8 cellular contexts compared by ENCODE assay signal in genomic region chr5:174045470-174046025, GRCh38. TPM values are rescaled to one million over a fixed set of nuclear protein-coding genes. Genes with fewer than 3 reads are reported as not detected.
DNase-seq lines count a peak whose midpoint lies in the region; ATAC-seq and TF ChIP-seq lines count a peak whose summit lies in the region.

TSS of gene NSG2 (plus strand) at chr5:174045706. CDS start at chr5:174046756, 1,050 bp downstream.

- CTCF ChIA-PET in activated naive CD4-positive, alpha-beta T cell treated with anti-CD3 and anti-CD28 coated beads, Interleukin-2, amount 10 ng/mL, durations not matched to agents 7 days and 5 days (lab: Charles Lee), result interaction anchor here (1.1 to 2.6 kb wide), 2 partner anchors 12 to 266 kb away, joined by 7 to 11 read pairs; no protein-coding TSS in a partner anchor
- CTCF ChIA-PET in CD4-positive, alpha-beta T cell (lab: Charles Lee), result interaction anchor here (1.3 kb wide), 1 partner anchor 472 kb away, joined by 3 read pairs; no protein-coding TSS in a partner anchor

- peak; percentile 74 for DNase-seq in DMS 273 treated with DMSO at 0.1 percent for 48 hours (lab: John Stamatoyannopoulos, UW)
- DNase-seq in NCI-H524 (lab: John Stamatoyannopoulos, UW), result peak; percentile 81 to 89
- peak; percentile 65 for DNase-seq in activated naive CD4-positive, alpha-beta T cell treated with anti-CD3 and anti-CD28 coated beads, Interleukin-2, amount 10 ng/mL, durations not matched to agents 7 days and 5 days
- peak; percentile 91 for DNase-seq in glutamatergic neuron
- peak; percentile 93 for DNase-seq in pons (ENCODE audit: low spot score)
- DNase-seq in CD4-positive, alpha-beta T cell, result no peak

- H3K27ac ChIP-seq in CD4-positive, alpha-beta T cell (ENCODE audit: low read depth, low read length), result no peak within 1 kb of the TSS

- H3K36me3 Mint-ChIP-seq in activated naive CD4-positive, alpha-beta T cell treated with anti-CD3 and anti-CD28 coated beads, Interleukin-2, amount 10 ng/mL, durations not matched to agents 7 days and 5 days, result no peaks in the 10 kb centered on the region
- H3K36me3 Mint-ChIP-seq in glutamatergic neuron (ENCODE audit: unreplicated experiment), result peaks cover 8% of the 10 kb centered on the region
- no peaks in the 10 kb centered on the region for H3K36me3 Mint-ChIP-seq in CD4-positive, alpha-beta T cell (ENCODE audit: low read depth)

- H3K27ac Mint-ChIP-seq in activated naive CD4-positive, alpha-beta T cell treated with anti-CD3 and anti-CD28 coated beads, Interleukin-2, amount 10 ng/mL, durations not matched to agents 7 days and 5 days, result no peak within 1 kb of the TSS
- peak within 1 kb of the TSS; percentile 99 for H3K27ac Mint-ChIP-seq in glutamatergic neuron (ENCODE audit: unreplicated experiment)
- H3K27ac Mint-ChIP-seq in CD4-positive, alpha-beta T cell, result no peak within 1 kb of the TSS

- intact Hi-C loops in CD4-positive, alpha-beta T cell (cut with DNase I, micrococcal nuclease), result no loop called here

- ATAC-seq in GM19463 (IDR thresholded peaks at IDR 0.05; ENCODE audit: unreplicated experiment) (peak; percentile 97), HG03521 (IDR thresholded peaks at IDR 0.05; ENCODE audit: unreplicated experiment) (peak; percentile 96)
- no peak for ATAC-seq in CD4-positive, alpha-beta T cell (ENCODE audit: poor library complexity)

- H3K27me3 ChIP-seq in CD4-positive, alpha-beta T cell (ENCODE audit: control insufficient read depth, insufficient read depth, low read length), result no peaks in the 10 kb centered on the region

- no peaks in the 10 kb centered on the region for H3K9me3 Mint-ChIP-seq in activated naive CD4-positive, alpha-beta T cell treated with anti-CD3 and anti-CD28 coated beads, Interleukin-2, amount 10 ng/mL, durations not matched to agents 7 days and 5 days
- H3K9me3 Mint-ChIP-seq in glutamatergic neuron (ENCODE audit: unreplicated experiment), result peaks cover 16% of the 10 kb centered on the region
- H3K9me3 Mint-ChIP-seq in CD4-positive, alpha-beta T cell, result no peaks in the 10 kb centered on the region

- H3K4me1 Mint-ChIP-seq in activated naive CD4-positive, alpha-beta T cell treated with anti-CD3 and anti-CD28 coated beads, Interleukin-2, amount 10 ng/mL, durations not matched to agents 7 days and 5 days, result no peaks in the 10 kb centered on the region
- peaks cover 31% of the 10 kb centered on the region for H3K4me1 Mint-ChIP-seq in glutamatergic neuron (ENCODE audit: low read depth, unreplicated experiment)
- no peaks in the 10 kb centered on the region for H3K4me1 Mint-ChIP-seq in CD4-positive, alpha-beta T cell (ENCODE audit: low read depth)

- peaks cover 3% of the 10 kb centered on the region for H3K27me3 Mint-ChIP-seq in activated naive CD4-positive, alpha-beta T cell treated with anti-CD3 and anti-CD28 coated beads, Interleukin-2, amount 10 ng/mL, durations not matched to agents 7 days and 5 days
- H3K27me3 Mint-ChIP-seq in glutamatergic neuron (ENCODE audit: unreplicated experiment), result peaks cover 11% of the 10 kb centered on the region
- peaks cover 54% of the 10 kb centered on the region for H3K27me3 Mint-ChIP-seq in CD4-positive, alpha-beta T cell

- POLR2A ChIA-PET in CD4-positive, alpha-beta T cell (lab: Charles Lee), result no interaction called here

- no peaks in the 10 kb centered on the region for H3K9me3 ChIP-seq in CD4-positive, alpha-beta T cell (ENCODE audit: control insufficient read depth, low read length)

- H3K4me3 Mint-ChIP-seq in activated naive CD4-positive, alpha-beta T cell treated with anti-CD3 and anti-CD28 coated beads, Interleukin-2, amount 10 ng/mL, durations not matched to agents 7 days and 5 days, result no peak within 1 kb of the TSS
- peak within 1 kb of the TSS; percentile 87 for H3K4me3 Mint-ChIP-seq in glutamatergic neuron (ENCODE audit: unreplicated experiment)
- H3K4me3 Mint-ChIP-seq in CD4-positive, alpha-beta T cell, result no peak within 1 kb of the TSS

- peak; percentile 30 for TF ChIP-seq CTCF in glutamatergic neuron (IDR thresholded peaks at IDR 0.05; ENCODE audit: partially characterized antibody, unreplicated experiment)
- no peak for TF ChIP-seq CTCF in CD4-positive, alpha-beta T cell (IDR thresholded peaks at IDR 0.05)

RNA-seq across cellular contexts. Expression of gene NSG2, which starts in this region (rescaled TPM):
- total RNA-seq in glutamatergic neuron (ENCODE audit: unreplicated experiment), result 233 TPM
- total RNA-seq in CD4-positive, alpha-beta T cell, result not detected

Comparison
In these comparisons a context has a peak if more than half of its experiments do, and no peak if none do; other contexts are left out.
1. RNA of gene NSG2 (total RNA-seq): 233 TPM in glutamatergic neuron (single experiment); not detected in CD4-positive, alpha-beta T cell; every median in the first group is over 100 times any median in the second.
2. DNase-seq: peak in DMS 273 treated with DMSO at 0.1 percent for 48 hours (single experiment), NCI-H524 (2 of 2), activated naive CD4-positive, alpha-beta T cell treated with anti-CD3 and anti-CD28 coated beads, Interleukin-2, amount 10 ng/mL, durations not matched to agents 7 days and 5 days (single experiment), glutamatergic neuron (single experiment) and pons (single experiment); none in CD4-positive, alpha-beta T cell (0 of 10).